Comparison of ENCODE assay signal across 9 cellular contexts in genomic region chr11:9137293-9138132, GRCh38. TPM values are rescaled to one million over a fixed set of nuclear protein-coding genes. Genes with fewer than 3 reads are reported as not detected.
DNase-seq lines count a peak whose midpoint lies in the region; ATAC-seq and TF ChIP-seq lines count a peak whose summit lies in the region.
"Had no signal": no experiment of that assay in that cellular context is flagged by ENCODE, and none has a peak within 500 bp of the region (broad histone marks: within the 10 kb centered on the region; RNA-seq: fewer than 3 reads in every experiment).

No MANE protein-coding gene starts in this region.

- TF ChIP-seq CTCF in GM12872 (IDR thresholded peaks at IDR 0.05; ENCODE audit: insufficient read depth, low read depth, low read length): peak; percentile 99
- peak; percentile 97 for TF ChIP-seq CTCF in astrocyte of the cerebellum (IDR thresholded peaks at IDR 0.05; ENCODE audit: low read depth, low read length, missing control alignments)
- peak; percentile 85 for TF ChIP-seq CTCF in smooth muscle cell (IDR thresholded peaks at IDR 0.05; ENCODE audit: borderline replicate concordance, insufficient read depth, poor library complexity, severe bottlenecking)

- no peaks in the 10 kb centered on the region for H3K9me3 ChIP-seq in smooth muscle cell (replicated peaks; ENCODE audit: low read depth)

- H3K79me2 ChIP-seq in smooth muscle cell (ENCODE audit: low read depth): no peaks in the 10 kb centered on the region

- in situ Hi-C loops in astrocyte of the cerebellum (cut with HindIII; ENCODE audit: low sequenced_read_pairs): no loop called here

- H3K4me3 ChIP-seq in astrocyte of the cerebellum (ENCODE audit: low read depth, low read length) (no peak overlapping the region), smooth muscle cell (no peak overlapping the region)
- H3K4me3 ChIP-seq: skin epidermis had no signal

- H4K20me1 ChIP-seq in smooth muscle cell (ENCODE audit: low read depth): peaks cover 3% of the 10 kb centered on the region

- H3F3A ChIP-seq in smooth muscle cell (ENCODE audit: low read depth): peaks cover 13% of the 10 kb centered on the region

- H3K4me1 ChIP-seq in smooth muscle cell (ENCODE audit: low read depth): no peaks in the 10 kb centered on the region

- H3K36me3 ChIP-seq in smooth muscle cell (ENCODE audit: low read depth): no peaks in the 10 kb centered on the region

- WGBS in smooth muscle cell (ENCODE audit: low lambda C conversion rate): 29% methylated on average over 10 of the region's 10 CpGs

- H3K27me3 ChIP-seq in smooth muscle cell (ENCODE audit: low read depth): no peaks in the 10 kb centered on the region

- peak overlapping the region; percentile 79 for H3K27ac ChIP-seq in smooth muscle cell (ENCODE audit: low read depth)

- ATAC-seq in HG02642 (IDR thresholded peaks at IDR 0.05; ENCODE audit: poor library complexity, unreplicated experiment): peak; percentile 89
- ATAC-seq in GM19455 (IDR thresholded peaks at IDR 0.05; ENCODE audit: unreplicated experiment): no peak

- peak; percentile 71 to 94 for DNase-seq in NCI-H187 (lab: John Stamatoyannopoulos, UW)
- peak; percentile 19 for DNase-seq in T-helper 22 cell (ENCODE audit: low read depth)
- peak; percentile 56 for DNase-seq in astrocyte of the cerebellum (ENCODE audit: low read depth)
- DNase-seq in hypothalamus (lab: John Stamatoyannopoulos, UW): peak in 44 of 51 donors; percentile 9 to 77 (median 54)
- DNase-seq in smooth muscle cell (lab: John Stamatoyannopoulos, UW; ENCODE audit: unreplicated experiment): peak; percentile 23

- no peak overlapping the region for H3K4me2 ChIP-seq in smooth muscle cell

- no peak overlapping the region for H2AFZ ChIP-seq in smooth muscle cell (ENCODE audit: low read depth)

- H3K9ac ChIP-seq in smooth muscle cell (ENCODE audit: low read depth): no peak overlapping the region

RNA-seq across cellular contexts. Expression of gene SCUBE2, which starts 46.1 kb away (rescaled TPM):
- 5.0 and 6.7 TPM in 2 replicates for total RNA-seq in smooth muscle cell
- polyA plus RNA-seq in smooth muscle cell: 1.4 and 2.2 TPM in 2 replicates

Comparison
In these comparisons a context has a peak if more than half of its experiments do, and no peak if none do; other contexts are left out.
1. DNase-seq: peak in every context shown above with its lines; median percentile 82 in NCI-H187; 56 in astrocyte of the cerebellum; 54 in hypothalamus; 23 in smooth muscle cell; 19 in T-helper 22 cell.